9 cellular contexts compared by ENCODE assay signal in the genomic region with DNA sequence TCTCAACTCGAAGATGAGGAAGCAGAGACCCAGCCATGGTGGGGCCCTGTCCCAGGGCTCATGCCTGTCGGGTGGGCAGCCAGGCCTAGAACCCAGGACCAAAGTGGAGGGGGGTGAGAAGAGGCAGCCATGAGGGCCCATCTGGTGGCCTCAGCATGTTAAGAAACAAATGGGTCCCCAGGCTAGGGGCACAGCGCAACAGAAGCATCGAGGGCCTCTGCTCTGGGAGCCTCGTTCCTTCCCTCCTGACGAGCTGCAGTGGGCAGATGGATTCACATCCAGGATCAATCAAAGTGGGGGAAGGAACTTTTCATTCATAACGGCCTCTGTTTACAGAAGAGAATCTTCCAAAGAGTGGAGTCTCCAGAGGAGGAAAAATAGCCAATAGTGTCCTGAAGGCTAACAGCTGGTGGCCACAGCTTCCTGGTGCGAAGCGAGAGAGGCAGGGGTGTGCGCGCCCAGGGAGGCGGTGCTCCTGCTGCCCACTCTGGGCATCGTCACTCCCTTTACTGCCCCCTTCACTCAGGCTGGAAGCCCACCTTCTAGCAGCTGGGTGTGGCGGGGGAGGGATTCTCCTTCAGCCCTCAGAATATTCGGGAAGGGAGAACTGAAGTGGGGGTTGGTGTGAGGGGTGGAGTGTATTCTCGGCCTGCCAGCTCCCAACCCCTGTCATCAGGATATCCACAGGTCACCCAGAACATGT. TPM values are rescaled to one million over a fixed set of nuclear protein-coding genes. Genes with fewer than 3 reads are reported as not detected.
A peak's percentile ranks its signal among the peaks of the same experiment; 100 is the strongest.
DNase-seq lines count a peak whose midpoint lies in the region; ATAC-seq and TF ChIP-seq lines count a peak whose summit lies in the region.
"Had no signal": no experiment of that assay in that cellular context is flagged by ENCODE, and none has a peak within 500 bp of the region (broad histone marks: within the 10 kb centered on the region; RNA-seq: fewer than 3 reads in every experiment).

No MANE protein-coding gene starts in this region.

- H3K27me3 Mint-ChIP-seq in neural crest cell (ENCODE audit: low read depth): peaks cover 34% of the 10 kb centered on the region

- no peaks in the 10 kb centered on the region for H3K9me3 Mint-ChIP-seq in neural crest cell

- DNase-seq in cardiac septum (ENCODE audit: low spot score) (peak; percentile 50), left ventricle myocardium superior (no peak), neural crest cell (ENCODE audit: low read depth, low spot score) (no peak), DMS 273 (lab: John Stamatoyannopoulos, UW; ENCODE audit: unreplicated experiment) (no peak), KG1 (lab: John Stamatoyannopoulos, UW) (no peak), dedifferentiated amniotic fluid mesenchymal stem cell (ENCODE audit: extremely low spot score) (no peak)
- DNase-seq in effector memory CD4-positive, alpha-beta T cell: no peak
- DNase-seq: NCI-H510A treated with DMSO at 0.1 percent for 48 hours had no signal

- TF ChIP-seq CTCF in neural crest cell (conservative IDR thresholded peaks at IDR 0.05): no peak

- H3K27me3 ChIP-seq in effector memory CD4-positive, alpha-beta T cell (replicated peaks; ENCODE audit: control insufficient read depth, insufficient read depth, low read length, poor library complexity, severe bottlenecking): no peaks in the 10 kb centered on the region

- ATAC-seq in left ventricle myocardium superior: no peak

- intact Hi-C loops in cardiac septum (cut with DNase I) (no loop called here), left ventricle myocardium superior (cut with micrococcal nuclease) (no loop called here)

- 61% methylated on average over 16 of the region's 16 CpGs for WGBS in urinary bladder

- H3K27ac ChIP-seq in effector memory CD4-positive, alpha-beta T cell (ENCODE audit: insufficient read depth, low read length, poor library complexity, severe bottlenecking): peak overlapping the region; percentile 72
- peak overlapping the region; percentile 63 for H3K27ac ChIP-seq in urinary bladder (ENCODE audit: low read depth)

- no peaks in the 10 kb centered on the region for H3K36me3 Mint-ChIP-seq in neural crest cell (ENCODE audit: low read depth)

- H3K36me3 ChIP-seq in effector memory CD4-positive, alpha-beta T cell (ENCODE audit: control insufficient read depth, insufficient read depth, low read length): peaks cover 15% of the 10 kb centered on the region
- H3K36me3 ChIP-seq in urinary bladder (ENCODE audit: insufficient read depth): no peaks in the 10 kb centered on the region

- no peak overlapping the region for H3K27ac Mint-ChIP-seq in neural crest cell (ENCODE audit: unreplicated experiment)

- no peak overlapping the region for H3K4me3 ChIP-seq in effector memory CD4-positive, alpha-beta T cell (ENCODE audit: insufficient read depth, low read depth, low read length, poor library complexity, severe bottlenecking)
- H3K4me3 ChIP-seq in urinary bladder (ENCODE audit: low read depth, low read length): no peak overlapping the region

- H3K4me1 Mint-ChIP-seq in neural crest cell: peaks cover 11% of the 10 kb centered on the region

- no peaks in the 10 kb centered on the region for H3K9me3 ChIP-seq in effector memory CD4-positive, alpha-beta T cell (ENCODE audit: control insufficient read depth, low read length)

- H3K4me1 ChIP-seq in effector memory CD4-positive, alpha-beta T cell (ENCODE audit: control insufficient read depth, insufficient read depth, low read length, poor library complexity, severe bottlenecking): peaks cover 65% of the 10 kb centered on the region
- H3K4me1 ChIP-seq in urinary bladder (ENCODE audit: insufficient read depth): no peaks in the 10 kb centered on the region

- peak overlapping the region; percentile 31 for H3K4me3 Mint-ChIP-seq in neural crest cell

RNA-seq across cellular contexts. Expression of a gene that starts 4.3 kb away (rescaled TPM):
- total RNA-seq in cardiac septum (89.6 TPM), left ventricle myocardium superior (79.2 TPM), neural crest cell (2.3 and 2.4 TPM in 2 replicates), urinary bladder (11.6 TPM)
- 154 TPM for polyA plus RNA-seq in urinary bladder

RNA-seq across cellular contexts. Expression of a gene that starts 51.1 kb away (rescaled TPM):
- not detected for total RNA-seq in cardiac septum
- total RNA-seq in left ventricle myocardium superior: 0.40 TPM
- not detected in 2 replicates for total RNA-seq in neural crest cell
- total RNA-seq in urinary bladder: not detected
- polyA plus RNA-seq in urinary bladder: 0.24 TPM
